ENCODE assay signal across 32 cellular contexts in genomic region chr3:27581852-27582251, GRCh38.
"Had no signal": no experiment of that assay in that cellular context is flagged by ENCODE, and none has a peak within 500 bp of the region (broad histone marks: within the 10 kb centered on the region; RNA-seq: fewer than 3 reads in every experiment).

No MANE protein-coding gene starts in this region.

- H3K36me3 Mint-ChIP-seq: activated naive CD8-positive, alpha-beta T cell had no signal

- H3K4me1 Mint-ChIP-seq: activated T-helper 17 cell treated with anti-CD3 and anti-CD28 coated beads, Interleukin-2, amount 50 U/mL, for 72 hours; central memory CD8-positive, alpha-beta T cell had no signal

- H3K27me3 Mint-ChIP-seq: activated naive CD8-positive, alpha-beta T cell; activated T-helper 17 cell treated with anti-CD3 and anti-CD28 coated beads, Interleukin-2, amount 50 U/mL, for 72 hours; central memory CD8-positive, alpha-beta T cell; dendritic cell treated with granulocyte-macrophage colony-stimulating factor and Interleukin-4, amounts not matched to agents 40 ng/mL and 50 ng/mL, for 4 days; T-helper 17 cell had no signal

- H3K4me3 ChIP-seq: coronary artery, dorsolateral prefrontal cortex had no signal

- H3K4me3 Mint-ChIP-seq: activated naive CD8-positive, alpha-beta T cell; activated T-cell treated with anti-CD3 and anti-CD28 coated beads, Interleukin-2, amount 50 U/mL, for 4 hours; activated T-helper 17 cell treated with anti-CD3 and anti-CD28 coated beads, Interleukin-2, amount 50 U/mL, for 72 hours; central memory CD8-positive, alpha-beta T cell; dendritic cell treated with granulocyte-macrophage colony-stimulating factor and Interleukin-4, amounts not matched to agents 40 ng/mL and 50 ng/mL, for 4 days; endodermal cell; T-helper 17 cell; T-helper 2 cell treated with Interferon-gamma antibody and Interleukin-4, amounts not matched to agents 5 μg/mL and 100 μg/mL, for 36 hours; WTC11 had no signal

- DNase-seq: activated CD4-positive, alpha-beta T cell treated with anti-CD3 and anti-CD28 coated beads for 48 hours; activated CD4-positive, alpha-beta T cell treated with anti-CD3 and anti-CD28 coated beads, Interleukin-2, amount 50 U/mL, for 1 hour; activated CD4-positive, alpha-beta T cell treated with anti-CD3 and anti-CD28 coated beads, Interleukin-2, amount 50 U/mL, for 48 hours; activated CD8-positive, alpha-beta memory T cell treated with anti-CD3 and anti-CD28 coated beads, Interleukin-2, amount 50 U/mL, for 48 hours; activated effector memory CD4-positive, alpha-beta T cell treated with Interleukin-2 at 50 U/mL for 16 hours; activated gamma-delta T cell treated with Interleukin-2 at 50 U/mL for 16 hours; activated naive CD4-positive, alpha-beta T cell treated with anti-CD3 and anti-CD28 coated beads, Interleukin-2, amount 50 U/mL, for 16 hours; activated naive CD4-positive, alpha-beta T cell treated with Interleukin-2 at 50 U/mL for 16 hours; activated T-cell treated with anti-CD3 and anti-CD28 coated beads for 4 hours; activated T-cell treated with anti-CD3 and anti-CD28 coated beads, Interleukin-2, amount 50 U/mL, for 4 hours; amniotic stem cell; anterior cingulate cortex; brain microvascular endothelial cell; dorsolateral prefrontal cortex; effector memory CD4-positive, alpha-beta T cell; endodermal cell; foreskin fibroblast; head of caudate nucleus; T-helper 1 cell; T-helper 17 cell; T1000 had no signal

- H3K27ac Mint-ChIP-seq: activated naive CD8-positive, alpha-beta T cell; activated T-helper 17 cell treated with anti-CD3 and anti-CD28 coated beads, Interleukin-2, amount 50 U/mL, for 72 hours; dendritic cell treated with granulocyte-macrophage colony-stimulating factor and Interleukin-4, amounts not matched to agents 40 ng/mL and 50 ng/mL, for 4 days; endodermal cell; T-helper 17 cell; T-helper 2 cell treated with Interferon-gamma antibody and Interleukin-4, amounts not matched to agents 5 μg/mL and 100 μg/mL, for 36 hours; WTC11 had no signal

- H3K36me3 ChIP-seq: brain microvascular endothelial cell had no signal

- H3K9me3 Mint-ChIP-seq: activated T-cell treated with anti-CD3 and anti-CD28 coated beads, Interleukin-2, amount 50 U/mL, for 4 hours; activated T-helper 17 cell treated with anti-CD3 and anti-CD28 coated beads, Interleukin-2, amount 50 U/mL, for 72 hours; central memory CD8-positive, alpha-beta T cell; dendritic cell treated with granulocyte-macrophage colony-stimulating factor and Interleukin-4, amounts not matched to agents 40 ng/mL and 50 ng/mL, for 4 days; T-helper 2 cell treated with Interferon-gamma antibody and Interleukin-4, amounts not matched to agents 5 μg/mL and 100 μg/mL, for 36 hours had no signal

- FAIRE-seq: astrocyte, bronchial epithelial cell, frontal cortex had no signal

- ATAC-seq: activated T-cell treated with anti-CD3 and anti-CD28 coated beads, Interleukin-2, amount 50 U/mL, for 4 hours; activated T-helper 17 cell treated with anti-CD3 and anti-CD28 coated beads, Interleukin-2, amount 50 U/mL, for 72 hours; esophagus mucosa; T-helper 17 cell; WTC11 had no signal

- H3K27me3 ChIP-seq: brain microvascular endothelial cell, dorsolateral prefrontal cortex had no signal

- H3K27ac ChIP-seq: brain microvascular endothelial cell, coronary artery, dorsolateral prefrontal cortex had no signal
